In the genomic region with DNA sequence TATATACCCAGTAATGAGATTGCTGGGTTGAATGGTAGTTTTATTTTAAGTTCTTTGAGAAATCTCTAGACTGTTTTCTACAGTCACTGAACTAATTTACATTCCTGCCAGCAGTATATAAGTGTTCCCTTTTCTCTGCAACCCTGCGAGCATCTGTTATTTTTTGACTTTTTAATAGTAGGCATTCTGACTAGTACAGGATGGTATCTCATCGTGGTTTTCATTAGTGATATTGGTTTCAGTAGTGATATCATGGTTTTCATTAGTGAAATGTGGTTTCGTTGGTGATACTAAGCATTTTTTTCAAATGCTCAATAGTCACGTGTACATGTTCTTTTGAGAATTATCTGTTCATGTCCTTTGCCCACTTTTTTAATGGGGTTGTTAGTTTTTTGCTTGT, we compare ENCODE assay signal across 14 cellular contexts.
"Had no signal": no experiment of that assay in that cellular context is flagged by ENCODE, and none has a peak within 500 bp of the region (broad histone marks: within the 10 kb centered on the region; RNA-seq: fewer than 3 reads in every experiment).

No MANE protein-coding gene starts in this region.

- H3K36me3 ChIP-seq: gastrocnemius medialis, heart right ventricle, lower lobe of right lung, right atrium auricular region, tibial nerve, uterus had no signal

- H3K4me3 ChIP-seq: gastrocnemius medialis, heart right ventricle, lower lobe of right lung, right atrium auricular region, tibial nerve, uterus had no signal

- H3K27me3 ChIP-seq: gastrocnemius medialis, heart right ventricle, right atrium auricular region, tibial nerve, uterus had no signal

- H3K9me3 ChIP-seq: gastrocnemius medialis had no signal

- H3K4me1 ChIP-seq: gastrocnemius medialis, heart right ventricle, lower lobe of right lung, right atrium auricular region, tibial nerve, uterus had no signal

- DNase-seq: activated CD4-positive, alpha-beta T cell treated with anti-CD3 and anti-CD28 coated beads, Interleukin-2, amount 10 ng/mL, durations not matched to agents 7 days and 5 days; activated CD8-positive, alpha-beta memory T cell treated with anti-CD3 and anti-CD28 coated beads for 24 hours; activated naive CD8-positive, alpha-beta T cell treated with anti-CD3 and anti-CD28 coated beads, Interleukin-2, amount 10 ng/mL, durations not matched to agents 7 days and 5 days; gastrocnemius medialis; heart right ventricle; left colon; lower lobe of right lung; small intestine; stimulated activated CD4-positive, alpha-beta T cell treated with anti-CD3 and anti-CD28 coated beads, Interleukin-4, amount 100 ng/mL, for 24 hours; stimulated activated naive CD4-positive, alpha-beta T cell; substantia nigra; uterus had no signal

- H3K27ac ChIP-seq: gastrocnemius medialis, heart right ventricle, lower lobe of right lung, right atrium auricular region, tibial nerve, uterus had no signal
